In the genomic region with DNA sequence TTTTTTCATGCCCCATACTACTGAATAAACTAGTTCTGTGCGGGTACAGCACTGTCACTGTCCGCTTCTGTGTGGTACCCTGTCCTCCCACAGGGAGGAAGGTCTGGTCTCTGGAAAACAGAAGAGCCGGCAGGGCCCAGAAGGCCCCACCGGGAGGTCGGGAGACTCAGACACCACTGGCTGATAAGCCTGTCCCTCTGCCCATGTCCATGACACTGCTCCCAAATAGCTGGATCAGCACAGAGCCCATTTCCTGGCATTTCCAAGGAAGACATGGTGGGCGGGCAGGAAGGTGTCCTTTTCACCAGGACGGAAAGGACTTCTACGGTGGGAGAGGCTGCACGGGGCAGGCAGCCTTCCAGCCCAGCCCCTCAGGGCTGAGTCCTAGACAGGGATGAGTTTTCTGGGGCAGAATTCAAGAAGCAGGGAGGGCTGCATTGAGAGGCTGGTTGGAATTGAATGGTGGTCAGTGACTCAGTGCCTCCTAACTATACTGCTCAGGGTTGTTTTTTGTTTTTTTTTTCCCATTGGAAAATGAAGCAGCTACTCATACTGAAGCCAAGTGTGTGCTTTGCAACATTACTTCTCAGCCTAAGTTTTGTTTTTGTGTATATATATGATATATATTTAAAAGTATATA, we compare ENCODE assay signal across 1 cellular context.
TF ChIP-seq lines count a peak whose summit lies in the region.

No MANE protein-coding gene starts in this region.

TF ChIP-seq in HCT116, 20 proteins besides CTCF, POLR2A, EP300 and RAD21 (continued from another document):
- TF ChIP-seq, protein P1, sequence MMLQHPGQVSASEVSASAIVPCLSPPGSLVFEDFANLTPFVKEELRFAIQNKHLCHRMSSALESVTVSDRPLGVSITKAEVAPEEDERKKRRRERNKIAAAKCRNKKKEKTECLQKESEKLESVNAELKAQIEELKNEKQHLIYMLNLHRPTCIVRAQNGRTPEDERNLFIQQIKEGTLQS (IDR thresholded peaks at IDR 0.05) = no peak
- no peak for TF ChIP-seq REST (IDR thresholded peaks at IDR 0.05; ENCODE audit: low read depth)
- TF ChIP-seq EGR1 (IDR thresholded peaks at IDR 0.05; ENCODE audit: low read depth) = no peak
- TF ChIP-seq ZNF274 (IDR thresholded peaks at IDR 0.05; ENCODE audit: low read depth, low read length) = no peak
